In the genomic region with DNA sequence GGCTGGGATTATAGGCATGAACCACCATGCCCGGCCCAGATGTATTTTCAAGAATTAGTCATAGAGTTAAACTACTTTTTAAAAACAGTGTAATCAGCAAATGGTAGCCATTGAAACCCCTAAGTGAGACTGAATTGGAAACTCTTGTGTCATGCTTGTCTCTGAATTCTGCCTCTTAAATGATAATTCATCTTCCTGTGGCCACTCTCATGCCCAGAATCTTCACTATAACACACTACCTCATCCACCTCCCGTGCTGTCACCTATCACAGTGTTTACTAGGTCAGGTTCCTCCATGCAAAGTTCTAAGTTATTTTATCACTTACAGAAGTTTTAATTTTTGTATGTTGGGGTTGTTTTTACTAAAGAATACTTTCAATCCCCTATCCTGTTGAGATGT, we compare ENCODE assay signal across 1 cellular context.
TF ChIP-seq lines count a peak whose summit lies in the region.

No MANE protein-coding gene starts in this region.

TF ChIP-seq in WTC11, 78 proteins besides CTCF, POLR2A, EP300 and RAD21 (continued from another document):
- TF ChIP-seq, protein P1, sequence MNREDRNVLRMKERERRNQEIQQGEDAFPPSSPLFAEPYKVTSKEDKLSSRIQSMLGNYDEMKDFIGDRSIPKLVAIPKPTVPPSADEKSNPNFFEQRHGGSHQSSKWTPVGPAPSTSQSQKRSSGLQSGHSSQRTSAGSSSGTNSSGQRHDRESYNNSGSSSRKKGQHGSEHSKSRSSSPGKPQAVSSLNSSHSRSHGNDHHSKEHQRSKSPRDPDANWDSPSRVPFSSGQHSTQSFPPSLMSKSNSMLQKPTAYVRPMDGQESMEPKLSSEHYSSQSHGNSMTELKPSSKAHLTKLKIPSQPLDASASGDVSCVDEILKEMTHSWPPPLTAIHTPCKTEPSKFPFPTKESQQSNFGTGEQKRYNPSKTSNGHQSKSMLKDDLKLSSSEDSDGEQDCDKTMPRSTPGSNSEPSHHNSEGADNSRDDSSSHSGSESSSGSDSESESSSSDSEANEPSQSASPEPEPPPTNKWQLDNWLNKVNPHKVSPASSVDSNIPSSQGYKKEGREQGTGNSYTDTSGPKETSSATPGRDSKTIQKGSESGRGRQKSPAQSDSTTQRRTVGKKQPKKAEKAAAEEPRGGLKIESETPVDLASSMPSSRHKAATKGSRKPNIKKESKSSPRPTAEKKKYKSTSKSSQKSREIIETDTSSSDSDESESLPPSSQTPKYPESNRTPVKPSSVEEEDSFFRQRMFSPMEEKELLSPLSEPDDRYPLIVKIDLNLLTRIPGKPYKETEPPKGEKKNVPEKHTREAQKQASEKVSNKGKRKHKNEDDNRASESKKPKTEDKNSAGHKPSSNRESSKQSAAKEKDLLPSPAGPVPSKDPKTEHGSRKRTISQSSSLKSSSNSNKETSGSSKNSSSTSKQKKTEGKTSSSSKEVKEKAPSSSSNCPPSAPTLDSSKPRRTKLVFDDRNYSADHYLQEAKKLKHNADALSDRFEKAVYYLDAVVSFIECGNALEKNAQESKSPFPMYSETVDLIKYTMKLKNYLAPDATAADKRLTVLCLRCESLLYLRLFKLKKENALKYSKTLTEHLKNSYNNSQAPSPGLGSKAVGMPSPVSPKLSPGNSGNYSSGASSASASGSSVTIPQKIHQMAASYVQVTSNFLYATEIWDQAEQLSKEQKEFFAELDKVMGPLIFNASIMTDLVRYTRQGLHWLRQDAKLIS (CRISPR knock-in tag; IDR thresholded peaks at IDR 0.05; ENCODE audit: borderline replicate concordance): no peak
- TF ChIP-seq ZNF121 (CRISPR knock-in tag; IDR thresholded peaks at IDR 0.05) (no peak), ATF1 (CRISPR knock-in tag; IDR thresholded peaks at IDR 0.05) (no peak), ZNF317 (CRISPR knock-in tag; IDR thresholded peaks at IDR 0.05; ENCODE audit: borderline replicate concordance, low read depth) (no peak)
TF ChIP-seq in WTC11: peak in this region for 0.
